Comparison of ENCODE assay signal across 8 cellular contexts in genomic region chr14:91173221-91173670, GRCh38. TPM values are rescaled to one million over a fixed set of nuclear protein-coding genes. Genes with fewer than 3 reads are reported as not detected.
DNase-seq lines count a peak whose midpoint lies in the region; ATAC-seq and TF ChIP-seq lines count a peak whose summit lies in the region.

No MANE protein-coding gene starts in this region.

- peaks cover 32% of the 10 kb centered on the region for H3K36me3 ChIP-seq in CD4-positive, alpha-beta memory T cell (ENCODE audit: insufficient read depth, low read length)

- H3K9me3 Mint-ChIP-seq in CD4-positive, alpha-beta memory T cell: no peaks in the 10 kb centered on the region
- H3K9me3 Mint-ChIP-seq in HFFc6: no peaks in the 10 kb centered on the region

- H3K4me1 ChIP-seq in CD4-positive, alpha-beta memory T cell (ENCODE audit: insufficient read depth, low read length): peaks cover 12% of the 10 kb centered on the region

- DNase-seq in CD4-positive, alpha-beta memory T cell: peak; percentile 70 to 80 (median 74)
- DNase-seq in HFFc6 (peak; percentile 59), NCI-H748 treated with DMSO at 0.1 percent for 48 hours (lab: John Stamatoyannopoulos, UW) (peak; percentile 54), epidermal melanocyte (ENCODE audit: insufficient read length, low spot score) (peak; percentile 72), middle frontal gyrus (ENCODE audit: extremely low spot score, low spot score) (peak; percentile 57)
- peak; percentile 81 for DNase-seq in activated CD8-positive, alpha-beta memory T cell treated with anti-CD3 and anti-CD28 coated beads, Interleukin-2, amount 50 U/mL, for 4 hours
- peak; percentile 61 to 73 for DNase-seq in stimulated activated CD8-positive, alpha-beta memory T cell treated with anti-CD3 and anti-CD28 coated beads, Interleukin-2, amount 100 ng/mL, for 48 hours (ENCODE audit: low read depth in 2 of 2)

- H3K27me3 Mint-ChIP-seq in CD4-positive, alpha-beta memory T cell: no peaks in the 10 kb centered on the region
- H3K27me3 Mint-ChIP-seq in HFFc6 (ENCODE audit: insufficient read depth): no peaks in the 10 kb centered on the region

- no peak overlapping the region for H3K27ac ChIP-seq in CD4-positive, alpha-beta memory T cell (ENCODE audit: low read depth, low read length)

- H3K9me3 ChIP-seq in CD4-positive, alpha-beta memory T cell (ENCODE audit: control insufficient read depth in 1 of 2, low read length in 2 of 2): no peaks in the 10 kb centered on the region

- H3K36me3 Mint-ChIP-seq in CD4-positive, alpha-beta memory T cell: peaks cover 19 to 54% of the 10 kb centered on the region in 2 donors
- no peaks in the 10 kb centered on the region for H3K36me3 Mint-ChIP-seq in HFFc6 (ENCODE audit: low read depth)

- CTCF ChIA-PET in CD4-positive, alpha-beta memory T cell (lab: Charles Lee; ENCODE audit: partially characterized antibody): interaction anchor here (0.6 to 13.2 kb wide), 71 partner anchors 10 to 406 kb away, joined by 3 to 480 read pairs (median 4); partner anchors contain the start of genes DGLUCY, GPR68 and RPS6KA5

- peak overlapping the region in 5 of 7 donors; percentile 12 to 87 (median 65) for H3K27ac Mint-ChIP-seq in CD4-positive, alpha-beta memory T cell
- H3K27ac Mint-ChIP-seq in HFFc6: no peak overlapping the region

- no peak for ATAC-seq in HG02571 (IDR thresholded peaks at IDR 0.05; ENCODE audit: unreplicated experiment)

- POLR2A ChIA-PET in CD4-positive, alpha-beta memory T cell (lab: Charles Lee; ENCODE audit: partially characterized antibody): interaction anchor here (0.8 to 6.5 kb wide), 8 partner anchors 58 to 414 kb away, joined by 3 to 35 read pairs (median 3); partner anchors contain the start of genes GPR68 and RPS6KA5

- H3K4me3 Mint-ChIP-seq in CD4-positive, alpha-beta memory T cell: no peak overlapping the region
- no peak overlapping the region for H3K4me3 Mint-ChIP-seq in HFFc6

- peak; percentile 97 for TF ChIP-seq CTCF in HFFc6 (IDR thresholded peaks at IDR 0.05)

- intact Hi-C loops in CD4-positive, alpha-beta memory T cell (cut with micrococcal nuclease): loop anchor here (1.0 kb wide), 3 partner anchors 113 to 270 kb away; partner anchors contain the start of gene RPS6KA5

- H3K4me3 ChIP-seq in CD4-positive, alpha-beta memory T cell (ENCODE audit: low read length in 2 of 2): no peak overlapping the region

- peaks cover 13 to 23% (median 15%) of the 10 kb centered on the region in 4 donors for H3K4me1 Mint-ChIP-seq in CD4-positive, alpha-beta memory T cell
- H3K4me1 Mint-ChIP-seq in HFFc6 (ENCODE audit: low read depth): peaks cover 11% of the 10 kb centered on the region

- no peaks in the 10 kb centered on the region for H3K27me3 ChIP-seq in CD4-positive, alpha-beta memory T cell (ENCODE audit: insufficient read depth, low read length)

RNA-seq across cellular contexts. Expression of gene DGLUCY, which starts 59.4 kb away (rescaled TPM):
- 100 to 1,000 TPM; 132 to 141 TPM for total RNA-seq in CD4-positive, alpha-beta memory T cell
- polyA plus RNA-seq in CD4-positive, alpha-beta memory T cell: 10 to 100 TPM; 40.9 to 45.5 TPM
- 10 to 100 TPM; 13.5 to 18.1 (median 15.2) TPM for total RNA-seq in HFFc6 (2021; fragmentation: NEBNext Ultra II Directional; extraction: Animal tissue kit (Norgen Biotek cat#: 25700))

Comparison
In these comparisons a context has a peak if more than half of its experiments do, and no peak if none do; other contexts are left out.
1. RNA of gene DGLUCY, which starts 59.4 kb away (total RNA-seq): 132 to 141 TPM in CD4-positive, alpha-beta memory T cell; 13.5 to 18.1 TPM in HFFc6; every median in the first group is over 4 times any median in the second.
2. Peak in every context shown above with its lines, with median percentiles within 50 percentile points of each other: DNase-seq.